1 cellular context compared by ENCODE assay signal in the genomic region with DNA sequence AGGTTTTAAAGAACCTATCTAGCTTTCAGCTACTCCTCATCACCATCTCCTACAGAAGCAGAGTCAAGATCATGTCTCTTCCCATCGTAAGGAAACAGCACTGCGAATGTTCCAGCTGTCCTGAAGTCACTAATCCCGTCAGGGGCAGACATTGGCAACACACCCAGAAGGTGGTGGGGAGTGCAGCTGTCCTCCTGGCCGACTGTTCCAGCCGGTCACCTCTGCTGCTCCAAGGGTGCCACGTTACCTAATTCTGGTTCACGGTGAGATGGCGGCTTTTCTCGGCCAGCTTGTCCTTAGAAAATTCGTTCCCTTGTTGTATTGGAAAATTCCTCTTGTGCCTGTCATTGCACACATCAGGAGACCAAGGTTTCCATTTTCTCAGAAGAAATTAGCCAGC.
TF ChIP-seq lines count a peak whose summit lies in the region.

No MANE protein-coding gene starts in this region.

TF ChIP-seq in IMR-90, 13 proteins besides CTCF, POLR2A, EP300 and RAD21 (continued from another document):
- TF ChIP-seq, protein P1, sequence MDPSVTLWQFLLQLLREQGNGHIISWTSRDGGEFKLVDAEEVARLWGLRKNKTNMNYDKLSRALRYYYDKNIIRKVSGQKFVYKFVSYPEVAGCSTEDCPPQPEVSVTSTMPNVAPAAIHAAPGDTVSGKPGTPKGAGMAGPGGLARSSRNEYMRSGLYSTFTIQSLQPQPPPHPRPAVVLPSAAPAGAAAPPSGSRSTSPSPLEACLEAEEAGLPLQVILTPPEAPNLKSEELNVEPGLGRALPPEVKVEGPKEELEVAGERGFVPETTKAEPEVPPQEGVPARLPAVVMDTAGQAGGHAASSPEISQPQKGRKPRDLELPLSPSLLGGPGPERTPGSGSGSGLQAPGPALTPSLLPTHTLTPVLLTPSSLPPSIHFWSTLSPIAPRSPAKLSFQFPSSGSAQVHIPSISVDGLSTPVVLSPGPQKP (IDR thresholded peaks at IDR 0.05; ENCODE audit: borderline replicate concordance, low read depth, low read length): no peak
- TF ChIP-seq MAZ (IDR thresholded peaks at IDR 0.05; ENCODE audit: borderline replicate concordance, low read depth, low read length): no peak
- TF ChIP-seq MXI1 (IDR thresholded peaks at IDR 0.05; ENCODE audit: borderline replicate concordance, low read depth, low read length): no peak
- no peak for TF ChIP-seq RFX5 (IDR thresholded peaks at IDR 0.05; ENCODE audit: low read depth, low read length)
- no peak for TF ChIP-seq SMC3 (IDR thresholded peaks at IDR 0.05; ENCODE audit: low read depth, low read length)
- TF ChIP-seq MAFK (IDR thresholded peaks at IDR 0.05; ENCODE audit: low read depth, low read length): no peak
- TF ChIP-seq FOS (IDR thresholded peaks at IDR 0.05; ENCODE audit: low read depth, low read length): no peak
- no peak for TF ChIP-seq RCOR1 (IDR thresholded peaks at IDR 0.05; ENCODE audit: insufficient replicate concordance, low read length)
- TF ChIP-seq NFE2L2 (IDR thresholded peaks at IDR 0.05; ENCODE audit: low read depth, low read length): no peak
- TF ChIP-seq CEBPB (IDR thresholded peaks at IDR 0.05; ENCODE audit: low read depth, low read length): no peak
- TF ChIP-seq, protein P2, sequence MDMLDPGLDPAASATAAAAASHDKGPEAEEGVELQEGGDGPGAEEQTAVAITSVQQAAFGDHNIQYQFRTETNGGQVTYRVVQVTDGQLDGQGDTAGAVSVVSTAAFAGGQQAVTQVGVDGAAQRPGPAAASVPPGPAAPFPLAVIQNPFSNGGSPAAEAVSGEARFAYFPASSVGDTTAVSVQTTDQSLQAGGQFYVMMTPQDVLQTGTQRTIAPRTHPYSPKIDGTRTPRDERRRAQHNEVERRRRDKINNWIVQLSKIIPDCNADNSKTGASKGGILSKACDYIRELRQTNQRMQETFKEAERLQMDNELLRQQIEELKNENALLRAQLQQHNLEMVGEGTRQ (IDR thresholded peaks at IDR 0.05; ENCODE audit: low read depth, low read length): no peak
- TF ChIP-seq BHLHE40 (IDR thresholded peaks at IDR 0.05; ENCODE audit: low read depth, low read length): no peak
